ENCODE assay signal across 1 cellular context in the genomic region with DNA sequence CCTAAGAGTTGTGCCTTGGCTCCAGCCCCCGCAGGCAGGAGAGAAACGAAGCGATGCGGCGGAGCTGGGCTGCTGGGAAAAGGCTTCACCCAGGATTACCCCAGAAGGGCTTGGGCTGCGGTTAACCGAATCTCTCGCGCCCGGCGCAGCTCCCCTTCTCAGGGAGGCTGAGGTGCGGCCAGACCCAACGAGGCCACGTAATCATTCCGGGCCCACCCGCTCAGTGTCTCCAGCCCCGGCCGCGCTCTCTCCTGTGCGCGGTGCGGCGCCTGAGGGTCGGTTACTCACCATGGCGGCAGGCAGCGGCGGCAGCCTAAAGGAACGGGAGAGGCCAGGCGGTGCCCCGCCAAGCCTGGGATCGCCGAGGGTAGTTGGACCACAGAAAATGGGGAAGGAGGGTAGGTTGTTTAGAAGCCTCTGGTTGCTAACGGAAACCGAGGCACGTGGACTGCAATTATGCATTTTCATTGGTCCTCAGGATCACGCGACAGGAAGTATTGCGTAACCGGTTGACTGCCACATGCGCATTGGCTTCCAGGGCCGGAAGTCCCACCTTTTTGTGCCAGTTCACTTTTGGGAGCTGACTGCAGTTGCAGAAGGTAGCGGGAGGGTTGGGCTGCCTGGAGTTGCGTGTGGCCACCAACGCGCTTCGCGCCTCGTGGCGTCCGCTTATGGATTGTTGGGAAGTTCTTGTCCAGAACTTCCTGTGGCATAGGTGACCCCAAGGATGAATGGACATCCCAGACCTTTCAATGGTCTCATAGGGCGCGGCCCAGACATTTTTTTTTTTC.
TF ChIP-seq lines count a peak whose summit lies in the region.

A gene with protein sequence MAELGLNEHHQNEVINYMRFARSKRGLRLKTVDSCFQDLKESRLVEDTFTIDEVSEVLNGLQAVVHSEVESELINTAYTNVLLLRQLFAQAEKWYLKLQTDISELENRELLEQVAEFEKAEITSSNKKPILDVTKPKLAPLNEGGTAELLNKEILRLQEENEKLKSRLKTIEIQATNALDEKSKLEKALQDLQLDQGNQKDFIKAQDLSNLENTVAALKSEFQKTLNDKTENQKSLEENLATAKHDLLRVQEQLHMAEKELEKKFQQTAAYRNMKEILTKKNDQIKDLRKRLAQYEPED (minus strand): TSS at position 419 of the 791 bp plus-strand sequence. CDS start 128 bp downstream, at position 291.

TF ChIP-seq in K562, 482 proteins besides CTCF, POLR2A, EP300 and RAD21 (continued from another document and continues in another):
- TF ChIP-seq, protein P1, sequence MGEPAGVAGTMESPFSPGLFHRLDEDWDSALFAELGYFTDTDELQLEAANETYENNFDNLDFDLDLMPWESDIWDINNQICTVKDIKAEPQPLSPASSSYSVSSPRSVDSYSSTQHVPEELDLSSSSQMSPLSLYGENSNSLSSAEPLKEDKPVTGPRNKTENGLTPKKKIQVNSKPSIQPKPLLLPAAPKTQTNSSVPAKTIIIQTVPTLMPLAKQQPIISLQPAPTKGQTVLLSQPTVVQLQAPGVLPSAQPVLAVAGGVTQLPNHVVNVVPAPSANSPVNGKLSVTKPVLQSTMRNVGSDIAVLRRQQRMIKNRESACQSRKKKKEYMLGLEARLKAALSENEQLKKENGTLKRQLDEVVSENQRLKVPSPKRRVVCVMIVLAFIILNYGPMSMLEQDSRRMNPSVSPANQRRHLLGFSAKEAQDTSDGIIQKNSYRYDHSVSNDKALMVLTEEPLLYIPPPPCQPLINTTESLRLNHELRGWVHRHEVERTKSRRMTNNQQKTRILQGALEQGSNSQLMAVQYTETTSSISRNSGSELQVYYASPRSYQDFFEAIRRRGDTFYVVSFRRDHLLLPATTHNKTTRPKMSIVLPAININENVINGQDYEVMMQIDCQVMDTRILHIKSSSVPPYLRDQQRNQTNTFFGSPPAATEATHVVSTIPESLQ (CRISPR knock-in tag; IDR thresholded peaks at IDR 0.05) = peak; percentile 36; the same call in 1 of the 2 replicates
- TF ChIP-seq BMI1 (IDR thresholded peaks at IDR 0.05; ENCODE audit: low read length) (peak; percentile 94), KDM4B (IDR thresholded peaks at IDR 0.05; ENCODE audit: borderline replicate concordance in 2 of 2, low read depth in 1 of 2) (0 out of 4 replicates have a peak, but pooled peaks of 1 of the 2 experiments have one; percentile 49), FOS (IDR thresholded peaks at IDR 0.05; ENCODE audit: extremely low read depth, insufficient read length) (peak; percentile 85), E2F4 (CRISPR knock-in tag; IDR thresholded peaks at IDR 0.05; ENCODE audit: low read depth) (no peak), ETV1 (tag; conservative IDR thresholded peaks at IDR 0.05; ENCODE audit: low read depth) (peak; percentile 64), ESRRB (CRISPR knock-in tag; IDR thresholded peaks at IDR 0.05; ENCODE audit: borderline replicate concordance) (no peak), ELF2 (CRISPR knock-in tag; IDR thresholded peaks at IDR 0.05) (peak; percentile 83), E2F1 (CRISPR knock-in tag; IDR thresholded peaks at IDR 0.05) (no peak), NBN (IDR thresholded peaks at IDR 0.05; ENCODE audit: low read depth) (no peak), CHD2 (IDR thresholded peaks at IDR 0.05; ENCODE audit: low read depth, low read length) (peak; percentile 82), GATA2 (CRISPR knock-in tag; IDR thresholded peaks at IDR 0.05) (no peak), STAG1 (CRISPR knock-in tag; IDR thresholded peaks at IDR 0.05; ENCODE audit: borderline replicate concordance) (peak; percentile 22; the same call in 1 of the 2 replicates), DMBX1 (CRISPR knock-in tag; IDR thresholded peaks at IDR 0.05; ENCODE audit: borderline replicate concordance) (peak; percentile 55; the same call in 1 of the 2 replicates), ZNF589 (CRISPR knock-in tag; IDR thresholded peaks at IDR 0.05; ENCODE audit: low read depth) (no peak), LCOR (CRISPR knock-in tag; IDR thresholded peaks at IDR 0.05) (peak; percentile 75), CHD1 (IDR thresholded peaks at IDR 0.05; ENCODE audit: low read length) (no peak), CREBBP (IDR thresholded peaks at IDR 0.05; ENCODE audit: low read depth, low read length) (no peak), PURB (CRISPR knock-in tag; IDR thresholded peaks at IDR 0.05; ENCODE audit: low read depth) (no peak), CBFB (CRISPR knock-in tag; IDR thresholded peaks at IDR 0.05) (0 out of 2 replicates have a peak, but pooled peaks have one; percentile 54), ZKSCAN1 (IDR thresholded peaks at IDR 0.05; ENCODE audit: low read depth, low read length) (no peak), ELF1 (tag; IDR thresholded peaks at IDR 0.05) (peak; percentile 47), KDM5B (IDR thresholded peaks at IDR 0.05; ENCODE audit: insufficient replicate concordance, low read depth, low read length) (peak; percentile 54), SMC3 (conservative IDR thresholded peaks at IDR 0.05; ENCODE audit: insufficient read depth, low read depth, low read length) (0 out of 2 replicates have a peak, but pooled peaks have one; percentile 5), FOXJ2 (tag; IDR thresholded peaks at IDR 0.05) (peak; percentile 92), CC2D1A (IDR thresholded peaks at IDR 0.05) (peak; percentile 82), FOXP1 (CRISPR knock-in tag; IDR thresholded peaks at IDR 0.05) (no peak), EP400 (IDR thresholded peaks at IDR 0.05) (peak; percentile 82), JUND (IDR thresholded peaks at IDR 0.05; ENCODE audit: borderline replicate concordance, low read depth, low read length) (peak; percentile 90), JUND (tag; IDR thresholded peaks at IDR 0.05; ENCODE audit: borderline replicate concordance, low read depth, low read length) (peak; percentile 80; the same call in 2 of the 3 replicates), AFF1 (IDR thresholded peaks at IDR 0.05; ENCODE audit: low read depth in 1 of 2, partially characterized antibody in 2 of 2) (no peak), ZNF175 (CRISPR knock-in tag; IDR thresholded peaks at IDR 0.05; ENCODE audit: low read depth) (no peak), SMARCB1 (IDR thresholded peaks at IDR 0.05; ENCODE audit: insufficient read length, low read depth) (no peak), BCOR (IDR thresholded peaks at IDR 0.05) (no peak), CEBPG (CRISPR knock-in tag; IDR thresholded peaks at IDR 0.05) (peak; percentile 99), CEBPG (tag; conservative IDR thresholded peaks at IDR 0.05 in 1 of 2, IDR thresholded peaks at IDR 0.05 in 1 of 2) (peak; percentile 100), RBFOX2 (IDR thresholded peaks at IDR 0.05; ENCODE audit: low read depth, low read length) (peak; percentile 76), BACH1 (tag; IDR thresholded peaks at IDR 0.05) (no peak)
- TF ChIP-seq, protein P2, sequence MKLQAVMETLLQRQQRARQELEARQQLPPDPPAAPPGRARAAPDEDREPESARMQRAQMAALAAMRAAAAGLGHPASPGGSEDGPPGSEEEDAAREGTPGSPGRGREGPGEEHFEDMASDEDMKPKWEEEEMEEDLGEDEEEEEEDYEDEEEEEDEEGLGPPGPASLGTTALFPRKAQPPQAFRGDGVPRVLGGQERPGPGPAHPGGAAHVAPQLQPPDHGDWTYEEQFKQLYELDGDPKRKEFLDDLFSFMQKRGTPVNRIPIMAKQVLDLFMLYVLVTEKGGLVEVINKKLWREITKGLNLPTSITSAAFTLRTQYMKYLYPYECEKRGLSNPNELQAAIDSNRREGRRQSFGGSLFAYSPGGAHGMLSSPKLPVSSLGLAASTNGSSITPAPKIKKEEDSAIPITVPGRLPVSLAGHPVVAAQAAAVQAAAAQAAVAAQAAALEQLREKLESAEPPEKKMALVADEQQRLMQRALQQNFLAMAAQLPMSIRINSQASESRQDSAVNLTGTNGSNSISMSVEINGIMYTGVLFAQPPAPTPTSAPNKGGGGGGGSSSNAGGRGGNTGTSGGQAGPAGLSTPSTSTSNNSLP (IDR thresholded peaks at IDR 0.05; ENCODE audit: borderline replicate concordance, low read depth, low read length) = no peak
- TF ChIP-seq, protein P3, sequence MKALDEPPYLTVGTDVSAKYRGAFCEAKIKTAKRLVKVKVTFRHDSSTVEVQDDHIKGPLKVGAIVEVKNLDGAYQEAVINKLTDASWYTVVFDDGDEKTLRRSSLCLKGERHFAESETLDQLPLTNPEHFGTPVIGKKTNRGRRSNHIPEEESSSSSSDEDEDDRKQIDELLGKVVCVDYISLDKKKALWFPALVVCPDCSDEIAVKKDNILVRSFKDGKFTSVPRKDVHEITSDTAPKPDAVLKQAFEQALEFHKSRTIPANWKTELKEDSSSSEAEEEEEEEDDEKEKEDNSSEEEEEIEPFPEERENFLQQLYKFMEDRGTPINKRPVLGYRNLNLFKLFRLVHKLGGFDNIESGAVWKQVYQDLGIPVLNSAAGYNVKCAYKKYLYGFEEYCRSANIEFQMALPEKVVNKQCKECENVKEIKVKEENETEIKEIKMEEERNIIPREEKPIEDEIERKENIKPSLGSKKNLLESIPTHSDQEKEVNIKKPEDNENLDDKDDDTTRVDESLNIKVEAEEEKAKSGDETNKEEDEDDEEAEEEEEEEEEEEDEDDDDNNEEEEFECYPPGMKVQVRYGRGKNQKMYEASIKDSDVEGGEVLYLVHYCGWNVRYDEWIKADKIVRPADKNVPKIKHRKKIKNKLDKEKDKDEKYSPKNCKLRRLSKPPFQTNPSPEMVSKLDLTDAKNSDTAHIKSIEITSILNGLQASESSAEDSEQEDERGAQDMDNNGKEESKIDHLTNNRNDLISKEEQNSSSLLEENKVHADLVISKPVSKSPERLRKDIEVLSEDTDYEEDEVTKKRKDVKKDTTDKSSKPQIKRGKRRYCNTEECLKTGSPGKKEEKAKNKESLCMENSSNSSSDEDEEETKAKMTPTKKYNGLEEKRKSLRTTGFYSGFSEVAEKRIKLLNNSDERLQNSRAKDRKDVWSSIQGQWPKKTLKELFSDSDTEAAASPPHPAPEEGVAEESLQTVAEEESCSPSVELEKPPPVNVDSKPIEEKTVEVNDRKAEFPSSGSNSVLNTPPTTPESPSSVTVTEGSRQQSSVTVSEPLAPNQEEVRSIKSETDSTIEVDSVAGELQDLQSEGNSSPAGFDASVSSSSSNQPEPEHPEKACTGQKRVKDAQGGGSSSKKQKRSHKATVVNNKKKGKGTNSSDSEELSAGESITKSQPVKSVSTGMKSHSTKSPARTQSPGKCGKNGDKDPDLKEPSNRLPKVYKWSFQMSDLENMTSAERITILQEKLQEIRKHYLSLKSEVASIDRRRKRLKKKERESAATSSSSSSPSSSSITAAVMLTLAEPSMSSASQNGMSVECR (CRISPR knock-in tag; IDR thresholded peaks at IDR 0.05) = peak; percentile 97
- TF ChIP-seq, protein P4, sequence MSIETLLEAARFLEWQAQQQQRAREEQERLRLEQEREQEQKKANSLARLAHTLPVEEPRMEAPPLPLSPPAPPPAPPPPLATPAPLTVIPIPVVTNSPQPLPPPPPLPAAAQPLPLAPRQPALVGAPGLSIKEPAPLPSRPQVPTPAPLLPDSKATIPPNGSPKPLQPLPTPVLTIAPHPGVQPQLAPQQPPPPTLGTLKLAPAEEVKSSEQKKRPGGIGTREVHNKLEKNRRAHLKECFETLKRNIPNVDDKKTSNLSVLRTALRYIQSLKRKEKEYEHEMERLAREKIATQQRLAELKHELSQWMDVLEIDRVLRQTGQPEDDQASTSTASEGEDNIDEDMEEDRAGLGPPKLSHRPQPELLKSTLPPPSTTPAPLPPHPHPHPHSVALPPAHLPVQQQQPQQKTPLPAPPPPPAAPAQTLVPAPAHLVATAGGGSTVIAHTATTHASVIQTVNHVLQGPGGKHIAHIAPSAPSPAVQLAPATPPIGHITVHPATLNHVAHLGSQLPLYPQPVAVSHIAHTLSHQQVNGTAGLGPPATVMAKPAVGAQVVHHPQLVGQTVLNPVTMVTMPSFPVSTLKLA (conservative IDR thresholded peaks at IDR 0.05) = peak; percentile 99 to 100
